Comparison of ENCODE assay signal across 7 cellular contexts in the genomic region with DNA sequence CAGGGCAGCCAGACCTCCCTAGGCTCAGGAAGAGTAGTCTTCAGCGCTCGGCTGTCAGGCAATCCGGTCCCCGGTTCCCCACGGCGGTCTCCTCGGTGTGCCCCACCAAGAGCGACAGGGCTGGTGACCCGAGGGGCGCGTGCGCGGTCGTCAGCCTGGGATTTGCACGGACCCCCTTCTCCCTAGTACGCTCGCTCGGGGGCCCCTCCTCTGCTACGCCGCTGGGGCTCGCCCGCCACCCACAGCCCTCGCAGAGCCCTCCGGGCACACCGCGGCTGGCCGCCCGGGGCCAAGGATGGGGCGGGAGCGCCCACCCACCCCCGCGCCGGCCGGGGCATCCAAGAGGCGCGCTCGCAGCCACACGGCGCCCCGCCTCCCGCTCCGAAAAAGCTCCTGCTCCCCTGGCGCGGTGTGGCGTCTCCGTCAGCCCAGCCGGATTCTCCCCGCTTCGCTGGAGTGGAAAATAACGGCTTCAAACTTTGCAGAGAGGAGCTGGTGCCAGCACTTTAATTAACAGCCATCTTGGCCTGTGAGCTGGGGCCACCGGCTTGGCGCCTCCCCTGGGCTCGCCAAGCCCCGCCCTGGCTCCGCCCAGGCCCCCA. TPM values are rescaled to one million over a fixed set of nuclear protein-coding genes. Genes with fewer than 3 reads are reported as not detected.
DNase-seq lines count a peak whose midpoint lies in the region; ATAC-seq and TF ChIP-seq lines count a peak whose summit lies in the region.

No MANE protein-coding gene starts in this region.

- H3K9me3 ChIP-seq in OCI-LY7 (ENCODE audit: low read length) (no peaks in the 10 kb centered on the region), ectodermal cell (ENCODE audit: control insufficient read depth, low read length) (no peaks in the 10 kb centered on the region), muscle layer of colon (ENCODE audit: low read length) (no peaks in the 10 kb centered on the region)

- H3K9me2 ChIP-seq in OCI-LY7 (ENCODE audit: insufficient read depth, low read length): no peaks in the 10 kb centered on the region

- 1% methylated on average over 55 of the region's 55 CpGs for WGBS in ectodermal cell, 2 experiments

- peaks cover 79% of the 10 kb centered on the region for H3K27me3 ChIP-seq in ectodermal cell (ENCODE audit: control insufficient read depth, insufficient read depth, low read length, poor library complexity, severe bottlenecking)
- peaks cover 21 to 29% of the 10 kb centered on the region in 2 donors for H3K27me3 ChIP-seq in muscle layer of colon (ENCODE audit: control insufficient read depth in 1 of 2, insufficient read depth in 2 of 2, low read length in 2 of 2)

- no peaks in the 10 kb centered on the region for H4K20me1 ChIP-seq in OCI-LY7 (ENCODE audit: insufficient read depth, low read length)

- H3K4me1 ChIP-seq in OCI-LY7 (ENCODE audit: insufficient read depth, low read length, poor library complexity, severe bottlenecking) (peaks cover 5% of the 10 kb centered on the region), ectodermal cell (ENCODE audit: control insufficient read depth, insufficient read depth, low read length) (peaks cover 15% of the 10 kb centered on the region), muscle layer of colon (ENCODE audit: insufficient read depth, low read length) (peaks cover 28% of the 10 kb centered on the region)

- POLR2A ChIA-PET in OCI-LY7 (lab: Charles Lee): no interaction called here

- ATAC-seq in GM21825 (IDR thresholded peaks at IDR 0.05; ENCODE audit: unreplicated experiment): no peak

- DNase-seq in GM12864 (ENCODE audit: low read depth) (no peak), OCI-LY7 (ENCODE audit: low spot score) (no peak), COR-L47 (lab: John Stamatoyannopoulos, UW) (no peak), posterior vena cava (ENCODE audit: low spot score) (no peak)

- H3K9ac ChIP-seq in muscle layer of colon (ENCODE audit: low read length): peak overlapping the region; percentile 32

- TF ChIP-seq CTCF in GM12864 (IDR thresholded peaks at IDR 0.05; ENCODE audit: low read depth, low read length, missing control alignments) (no peak), OCI-LY7 (conservative IDR thresholded peaks at IDR 0.05; ENCODE audit: low read length) (no peak)

- H3K36me3 ChIP-seq in OCI-LY7 (ENCODE audit: insufficient read depth, low read length): no peaks in the 10 kb centered on the region
- H3K36me3 ChIP-seq in ectodermal cell (ENCODE audit: control insufficient read depth, insufficient read depth, low read length): no peaks in the 10 kb centered on the region
- H3K36me3 ChIP-seq in muscle layer of colon (ENCODE audit: insufficient read depth, low read length): no peaks in the 10 kb centered on the region

- H2AFZ ChIP-seq in OCI-LY7 (ENCODE audit: low read length): no peak overlapping the region

- H3K4me3 ChIP-seq in GM12864 (ENCODE audit: low read depth, low read length) (peak overlapping the region; percentile 37), OCI-LY7 (ENCODE audit: low read depth, low read length, poor library complexity, severe bottlenecking) (no peak overlapping the region), ectodermal cell (ENCODE audit: insufficient read depth, low read depth, low read length) (peak overlapping the region; percentile 41), muscle layer of colon (ENCODE audit: low read depth in 1 of 2, low read length in 2 of 2) (peak overlapping the region; percentile 44 to 56)

- CTCF ChIA-PET in OCI-LY7 (lab: Charles Lee; ENCODE audit: unreplicated experiment): no interaction called here

- H3K27ac ChIP-seq in OCI-LY7 (ENCODE audit: low read depth, low read length, poor library complexity, severe bottlenecking): no peak overlapping the region
- no peak overlapping the region for H3K27ac ChIP-seq in ectodermal cell (ENCODE audit: insufficient read depth, low read depth, low read length, poor library complexity, severe bottlenecking)
- peak overlapping the region; percentile 68 for H3K27ac ChIP-seq in muscle layer of colon (ENCODE audit: low read depth, low read length)

- intact Hi-C loops in OCI-LY7 (cut with micrococcal nuclease; ENCODE audit: unreplicated experiment): no loop called here
- intact Hi-C loops in posterior vena cava (cut with DNase I): no loop called here

- H3K4me2 ChIP-seq in OCI-LY7 (ENCODE audit: low read length): peak overlapping the region; percentile 25; the same call in 1 of the 2 replicates

- H3K79me2 ChIP-seq in OCI-LY7 (ENCODE audit: insufficient read depth, low read depth, low read length): no peaks in the 10 kb centered on the region

- BruUV-seq in OCI-LY7 (replicated peaks; lab: Mats Ljungman, UMichigan): no TSS peak

RNA-seq across cellular contexts. Expression of a gene that starts 2.1 kb away (rescaled TPM):
- not detected in 2 replicates for total RNA-seq in OCI-LY7 (2014; rRNA removed; shearing (Covaris generic))
- total RNA-seq in OCI-LY7 (2022) (not detected in 2 replicates), posterior vena cava (under 1 TPM; 0.19 to 0.42 TPM)
- 1.5 TPM for polyA plus RNA-seq in ectodermal cell (2013, experiment 1 of 4)
- 2.1 TPM for polyA plus RNA-seq in ectodermal cell (2013, experiment 2 of 4)
- 2.6 TPM for polyA plus RNA-seq in ectodermal cell (2013, experiment 3 of 4)
- 2.2 TPM for polyA plus RNA-seq in ectodermal cell (2013, experiment 4 of 4)

RNA-seq across cellular contexts. Expression of a gene that starts 22.7 kb away (rescaled TPM):
- 33.4 and 42.2 TPM in 2 replicates for total RNA-seq in OCI-LY7 (2014; rRNA removed; shearing (Covaris generic))
- total RNA-seq in OCI-LY7 (2022): 126 and 146 TPM in 2 replicates
- polyA plus RNA-seq in ectodermal cell (2013, experiment 1 of 4): 47.1 TPM
- 34.3 TPM for polyA plus RNA-seq in ectodermal cell (2013, experiment 2 of 4)
- polyA plus RNA-seq in ectodermal cell (2013, experiment 3 of 4): 32.7 TPM
- 29.3 TPM for polyA plus RNA-seq in ectodermal cell (2013, experiment 4 of 4)
- under 1 TPM; 0.10 to 0.65 TPM for total RNA-seq in posterior vena cava

RNA-seq across cellular contexts. Expression of a gene that starts 54.9 kb away (rescaled TPM):
- 0.51 TPM in 1 of 2 replicates, not detected in the other for total RNA-seq in OCI-LY7 (2014; rRNA removed; shearing (Covaris generic))
- total RNA-seq in OCI-LY7 (2022): not detected in 2 replicates
- 0.15 TPM for polyA plus RNA-seq in ectodermal cell (2013, experiment 1 of 4)
- polyA plus RNA-seq in ectodermal cell (2013, experiment 2 of 4): 0.07 TPM
- polyA plus RNA-seq in ectodermal cell (2013, experiment 3 of 4): not detected
- polyA plus RNA-seq in ectodermal cell (2013, experiment 4 of 4): 0.41 TPM
- 1 to 10 TPM in 1 of 2 donors, under 1 TPM in 1; 0.51 to 1.7 TPM for total RNA-seq in posterior vena cava

Comparison
In these comparisons a context has a peak if more than half of its experiments do, and no peak if none do; other contexts are left out.
1. RNA of a gene that starts 22.7 kb away (total RNA-seq): 33.4 to 146 TPM in OCI-LY7; 0.10 to 0.65 TPM in posterior vena cava; every median in the first group is over 10 times any median in the second.